ENCODE assay signal across 8 cellular contexts in genomic region chr19:11504502-11505031, GRCh38. TPM values are rescaled to one million over a fixed set of nuclear protein-coding genes. Genes with fewer than 3 reads are reported as not detected.
DNase-seq lines count a peak whose midpoint lies in the region; ATAC-seq and TF ChIP-seq lines count a peak whose summit lies in the region.

No MANE protein-coding gene starts in this region.

- H3K79me2 ChIP-seq in DND-41 (ENCODE audit: insufficient read depth, low read length) (peaks cover 13% of the 10 kb centered on the region), parathyroid adenoma (no peaks in the 10 kb centered on the region)

- H3K27ac ChIP-seq in DND-41 (ENCODE audit: low read length) (peak overlapping the region; percentile 61), Peyer's patch (peak overlapping the region; percentile 93 to 99 (median 96)), epithelial cell of prostate (peak overlapping the region; percentile 88), parathyroid adenoma (peak overlapping the region; percentile 88)

- ATAC-seq in DND-41 (ENCODE audit: insufficient read depth, low read depth) (no peak), GM21825 (IDR thresholded peaks at IDR 0.05; ENCODE audit: unreplicated experiment) (no peak), HG02642 (IDR thresholded peaks at IDR 0.05; ENCODE audit: poor library complexity, unreplicated experiment) (no peak)

- TF ChIP-seq CTCF in DND-41 (IDR thresholded peaks at IDR 0.05; ENCODE audit: borderline replicate concordance, extremely low read depth, low read length, poor library complexity, severe bottlenecking): no peak
- no peak for TF ChIP-seq CTCF in Peyer's patch (IDR thresholded peaks at IDR 0.05)
- TF ChIP-seq CTCF in parathyroid adenoma (IDR thresholded peaks at IDR 0.05): no peak

- TF ChIP-seq POLR2A in Peyer's patch (IDR thresholded peaks at IDR 0.05): no peak

- intact Hi-C loops in head of caudate nucleus (cut with DNase I): loop anchor here (5.0 kb wide), 1 partner anchor 53 kb away; the partner anchor contains the start of gene ELOF1

- H3K9me3 ChIP-seq in DND-41 (ENCODE audit: insufficient read depth, low read length, severe bottlenecking) (no peaks in the 10 kb centered on the region), Peyer's patch (no peaks in the 10 kb centered on the region), parathyroid adenoma (ENCODE audit: control insufficient read depth, low read length) (no peaks in the 10 kb centered on the region)

- peak overlapping the region; percentile 95 for H3K4me2 ChIP-seq in DND-41 (ENCODE audit: insufficient read depth, low read length)
- peak overlapping the region; percentile 94 for H3K4me2 ChIP-seq in parathyroid adenoma (ENCODE audit: low read length)

- H3K9ac ChIP-seq in DND-41 (ENCODE audit: low read depth, low read length) (peak overlapping the region; percentile 84), parathyroid adenoma (no peak overlapping the region)

- H3K36me3 ChIP-seq in DND-41 (ENCODE audit: insufficient read depth, low read length) (peaks cover 4% of the 10 kb centered on the region; the same call in 1 of the 2 replicates), Peyer's patch (no peaks in the 10 kb centered on the region), parathyroid adenoma (ENCODE audit: control insufficient read depth, insufficient read depth, low read length) (no peaks in the 10 kb centered on the region)

- H3K27me3 ChIP-seq in DND-41 (ENCODE audit: insufficient read depth, low read length, poor library complexity) (no peaks in the 10 kb centered on the region), Peyer's patch (no peaks in the 10 kb centered on the region), parathyroid adenoma (ENCODE audit: control insufficient read depth, insufficient read depth, low read length) (no peaks in the 10 kb centered on the region)

- DNase-seq in DND-41: no peak
- no peak for DNase-seq in Peyer's patch
- no peak for DNase-seq in epithelial cell of prostate (ENCODE audit: low read depth, low spot score)
- DNase-seq in middle frontal gyrus (ENCODE audit: extremely low spot score, low spot score): no peak
- DNase-seq in head of caudate nucleus: no peak

- H3K4me3 ChIP-seq in DND-41 (ENCODE audit: low read depth in 1 of 2, low read length in 2 of 2): peak overlapping the region; percentile 76 to 88; a peak in 3 of 4 replicates
- H3K4me3 ChIP-seq in Peyer's patch: peak overlapping the region; percentile 85 to 100 (median 98)
- peak overlapping the region; percentile 86 for H3K4me3 ChIP-seq in parathyroid adenoma (ENCODE audit: low read depth, low read length)

- H2AFZ ChIP-seq in DND-41 (ENCODE audit: low read depth, low read length): peak overlapping the region; percentile 65
- H2AFZ ChIP-seq in parathyroid adenoma: peak overlapping the region; percentile 86

- H3K4me1 ChIP-seq in DND-41 (ENCODE audit: insufficient read depth, low read length) (peaks cover 29% of the 10 kb centered on the region), Peyer's patch (peaks cover 0 to 8% (median 0%) of the 10 kb centered on the region in 4 donors), parathyroid adenoma (no peaks in the 10 kb centered on the region)

- no peaks in the 10 kb centered on the region for H4K20me1 ChIP-seq in DND-41 (ENCODE audit: insufficient read depth, low read length)

RNA-seq across cellular contexts. Expression of gene ZNF653, which starts 1.1 kb away (rescaled TPM):
- 10 to 100 TPM in 3 of 4 donors, 1 to 10 TPM in 1; 8.6 to 33.7 (median 23.3) TPM for total RNA-seq in Peyer's patch

RNA-seq across cellular contexts. Expression of gene ELAVL3, which starts 23.7 kb away (rescaled TPM):
- under 1 TPM in 1 of 4 donors, not detected in 3; 0.95 TPM for total RNA-seq in Peyer's patch

RNA-seq across cellular contexts. Expression of gene ECSIT, which starts 24.4 kb away (rescaled TPM):
- total RNA-seq in Peyer's patch: 10 to 100 TPM; 50.1 to 94.0 (median 70.4) TPM

RNA-seq across cellular contexts. Expression of gene CNN1, which starts 34.1 kb away (rescaled TPM):
- total RNA-seq in Peyer's patch: 10 to 100 TPM; 21.2 to 88.2 (median 25.7) TPM

RNA-seq across cellular contexts. Expression of gene ELOF1, which starts 54.5 kb away (rescaled TPM):
- 10 to 100 TPM; 30.5 to 39.2 (median 32.2) TPM for total RNA-seq in Peyer's patch
